ENCODE assay signal across 8 cellular contexts in the genomic region with DNA sequence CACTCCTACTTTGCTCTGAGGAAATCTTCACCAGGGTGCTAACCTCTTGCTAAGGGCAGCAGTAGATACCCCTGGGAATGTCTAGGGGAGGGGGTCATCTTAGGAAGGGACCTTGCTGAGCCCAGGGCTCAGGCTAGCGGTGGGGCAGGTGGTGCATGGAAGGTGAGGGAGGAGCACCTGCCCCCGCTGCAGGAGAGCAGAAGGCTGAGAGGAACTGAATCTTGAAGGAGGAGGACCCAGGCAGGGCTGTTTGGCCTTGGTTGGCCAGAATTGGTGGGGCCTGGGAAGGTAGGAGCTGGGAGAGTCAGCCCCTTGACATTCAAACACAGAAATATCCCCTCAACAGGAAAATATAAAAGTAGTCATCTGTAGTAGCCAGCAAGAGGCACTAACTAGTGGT. TPM values are rescaled to one million over a fixed set of nuclear protein-coding genes. Genes with fewer than 3 reads are reported as not detected.
DNase-seq lines count a peak whose midpoint lies in the region; ATAC-seq and TF ChIP-seq lines count a peak whose summit lies in the region.

No MANE protein-coding gene starts in this region.

- no peaks in the 10 kb centered on the region for H3K9me2 ChIP-seq in PC-9 (ENCODE audit: insufficient read depth)

- no TSS peak for BruUV-seq in PC-9 (replicated peaks; lab: Mats Ljungman, UMichigan)

- CTCF ChIA-PET in PC-9 (lab: Charles Lee), result no interaction called here
- CTCF ChIA-PET in naive thymus-derived CD4-positive, alpha-beta T cell (lab: Charles Lee), result interaction anchor here (0.8 to 6.2 kb wide), 2 partner anchors 13 to 55 kb away, joined by 3 to 29 read pairs; no protein-coding TSS in a partner anchor

- no peaks in the 10 kb centered on the region for H3K36me3 ChIP-seq in PC-9 (ENCODE audit: low read depth)
- H3K36me3 ChIP-seq in naive thymus-derived CD4-positive, alpha-beta T cell (ENCODE audit: control insufficient read depth in 2 of 3, insufficient read depth in 3 of 3, low read length in 3 of 3), result no peaks in the 10 kb centered on the region
- no peaks in the 10 kb centered on the region for H3K36me3 ChIP-seq in right atrium auricular region

- peak overlapping the region; percentile 94 for H3K27ac ChIP-seq in PC-9
- H3K27ac ChIP-seq in naive thymus-derived CD4-positive, alpha-beta T cell (ENCODE audit: low read depth, low read length), result no peak overlapping the region
- no peak overlapping the region for H3K27ac ChIP-seq in right atrium auricular region

- peak overlapping the region; percentile 43; the same call in 1 of the 2 replicates for H3K4me3 ChIP-seq in PC-9
- no peak overlapping the region for H3K4me3 ChIP-seq in naive thymus-derived CD4-positive, alpha-beta T cell (ENCODE audit: low read length)
- H3K4me3 ChIP-seq in right atrium auricular region, result no peak overlapping the region

- H3K9me3 Mint-ChIP-seq in naive thymus-derived CD4-positive, alpha-beta T cell, result no peaks in the 10 kb centered on the region

- no peaks in the 10 kb centered on the region for H3K27me3 Mint-ChIP-seq in naive thymus-derived CD4-positive, alpha-beta T cell

- peak overlapping the region; percentile 52 for H2AFZ ChIP-seq in PC-9

- H4K20me1 ChIP-seq in PC-9 (ENCODE audit: insufficient read depth), result no peaks in the 10 kb centered on the region

- peak overlapping the region in 5 of 9 donors; percentile 60 to 97 (median 86) for H3K27ac Mint-ChIP-seq in naive thymus-derived CD4-positive, alpha-beta T cell

- DNase-seq in GM13977 (ENCODE audit: low spot score) (peak; percentile 72), PC-9 (no peak), right atrium auricular region (ENCODE audit: low spot score) (no peak), GM19240 (ENCODE audit: insufficient read length, low spot score) (no peak)
- DNase-seq in naive thymus-derived CD4-positive, alpha-beta T cell, result no peak
- no peak for DNase-seq in stimulated activated CD8-positive, alpha-beta memory T cell treated with anti-CD3 and anti-CD28 coated beads, Interleukin-4, amount 100 ng/mL, for 48 hours
- DNase-seq in stimulated activated CD4-positive, alpha-beta T cell treated with anti-CD3 and anti-CD28 coated beads, Interleukin-4, amount 100 ng/mL, for 4 hours, result no peak

- POLR2A ChIA-PET in PC-9 (lab: Charles Lee; ENCODE audit: unreplicated experiment), result interaction anchor here (0.6 to 0.9 kb wide), 2 partner anchors 9 to 784 kb away, joined by 6 to 7 read pairs; no protein-coding TSS in a partner anchor
- POLR2A ChIA-PET in naive thymus-derived CD4-positive, alpha-beta T cell (lab: Charles Lee), result interaction anchor here (0.6 to 2.5 kb wide), 2 partner anchors 20 to 860 kb away, joined by 3 to 12 read pairs; a partner anchor contains a TSS

- intact Hi-C loops in PC-9 (cut with micrococcal nuclease; ENCODE audit: unreplicated experiment), result no loop called here
- intact Hi-C loops in naive thymus-derived CD4-positive, alpha-beta T cell (cut with micrococcal nuclease), result no loop called here

- H3K36me3 Mint-ChIP-seq in naive thymus-derived CD4-positive, alpha-beta T cell, result peaks cover 0 to 19% (median 0%) of the 10 kb centered on the region in 5 donors

- no peaks in the 10 kb centered on the region for H3K9me3 ChIP-seq in PC-9 (ENCODE audit: insufficient read depth, low read depth)
- no peaks in the 10 kb centered on the region for H3K9me3 ChIP-seq in naive thymus-derived CD4-positive, alpha-beta T cell (ENCODE audit: control insufficient read depth in 2 of 3, low read length in 3 of 3)
- no peaks in the 10 kb centered on the region for H3K9me3 ChIP-seq in right atrium auricular region

- H3K4me2 ChIP-seq in PC-9, result peak overlapping the region; percentile 76

- no peaks in the 10 kb centered on the region for H3K79me2 ChIP-seq in PC-9 (ENCODE audit: low read depth)

- peaks cover 20 to 69% (median 29%) of the 10 kb centered on the region in 7 donors for H3K4me1 Mint-ChIP-seq in naive thymus-derived CD4-positive, alpha-beta T cell

- H3K27me3 ChIP-seq in PC-9 (ENCODE audit: insufficient read depth, low read depth), result no peaks in the 10 kb centered on the region
- H3K27me3 ChIP-seq in naive thymus-derived CD4-positive, alpha-beta T cell (ENCODE audit: control insufficient read depth in 2 of 2, insufficient read depth in 2 of 2, low read length in 2 of 2), result no peaks in the 10 kb centered on the region
- no peaks in the 10 kb centered on the region for H3K27me3 ChIP-seq in right atrium auricular region

- H3K4me1 ChIP-seq in PC-9 (replicated peaks; ENCODE audit: insufficient read depth), result peaks cover 35% of the 10 kb centered on the region
- peaks cover 18 to 27% of the 10 kb centered on the region in 2 donors for H3K4me1 ChIP-seq in naive thymus-derived CD4-positive, alpha-beta T cell (ENCODE audit: control insufficient read depth in 2 of 2, insufficient read depth in 2 of 2, low read length in 2 of 2)
- H3K4me1 ChIP-seq in right atrium auricular region, result no peaks in the 10 kb centered on the region

- peaks cover 19% of the 10 kb centered on the region; the same call in 1 of the 2 replicates for H3F3A ChIP-seq in PC-9 (ENCODE audit: insufficient read depth, low read depth)

- ATAC-seq in GM21825 (IDR thresholded peaks at IDR 0.05; ENCODE audit: unreplicated experiment), result peak; percentile 23
- ATAC-seq in naive thymus-derived CD4-positive, alpha-beta T cell, result no peak

- TF ChIP-seq CTCF in GM13977 (IDR thresholded peaks at IDR 0.05; ENCODE audit: extremely low read depth, insufficient read depth, missing control alignments), result no peak
- TF ChIP-seq CTCF in PC-9 (conservative IDR thresholded peaks at IDR 0.05), result no peak
- no peak for TF ChIP-seq CTCF in right atrium auricular region (IDR thresholded peaks at IDR 0.05)

- in situ Hi-C loops in GM13977 (cut with MboI; ENCODE audit: low pct_unique_long_range_greater_than_20kb, low sequenced_read_pairs, unreplicated experiment), result no loop called here

- H3K4me3 Mint-ChIP-seq in naive thymus-derived CD4-positive, alpha-beta T cell, result peak overlapping the region in 6 of 10 donors; percentile 32 to 81 (median 49)

RNA-seq across cellular contexts. Expression of a gene that starts 7.0 kb away (rescaled TPM):
- total RNA-seq in PC-9 (2021) (12.5 and 13.1 TPM in 2 replicates), right atrium auricular region (not detected)
- not detected for total RNA-seq in naive thymus-derived CD4-positive, alpha-beta T cell
- polyA plus RNA-seq in naive thymus-derived CD4-positive, alpha-beta T cell, result not detected

RNA-seq across cellular contexts. Expression of a gene that starts 13.3 kb away (rescaled TPM):
- total RNA-seq in PC-9 (2021) (not detected in 2 replicates), right atrium auricular region (not detected)
- total RNA-seq in naive thymus-derived CD4-positive, alpha-beta T cell, result not detected
- polyA plus RNA-seq in naive thymus-derived CD4-positive, alpha-beta T cell, result not detected

RNA-seq across cellular contexts. Expression of a gene that starts 19.8 kb away (rescaled TPM):
- total RNA-seq in PC-9 (2021) (46.3 and 54.1 TPM in 2 replicates), right atrium auricular region (10 to 100 TPM; 23.8 to 57.7 TPM)
- 10 to 100 TPM in 4 of 5 experiments, 1 to 10 TPM in 1; 3.4 to 67.2 (median 19.3) TPM for total RNA-seq in naive thymus-derived CD4-positive, alpha-beta T cell
- 1 to 10 TPM; 2.0 to 6.4 TPM for polyA plus RNA-seq in naive thymus-derived CD4-positive, alpha-beta T cell

RNA-seq across cellular contexts. Expression of a gene that starts 21.5 kb away (rescaled TPM):
- total RNA-seq in PC-9 (2021), result 3.0 and 4.8 TPM in 2 replicates
- total RNA-seq in naive thymus-derived CD4-positive, alpha-beta T cell, result 1 to 10 TPM in 3 of 5 experiments, under 1 TPM in 2; 0.81 to 9.2 (median 1.1) TPM
- polyA plus RNA-seq in naive thymus-derived CD4-positive, alpha-beta T cell, result 1 to 10 TPM in 1 of 2 donors, under 1 TPM in 1; 0.76 to 1.1 TPM
- total RNA-seq in right atrium auricular region, result under 1 TPM in 1 of 2 donors, not detected in 1; 0.12 TPM

Comparison
In these comparisons a context has a peak if more than half of its experiments do, and no peak if none do; other contexts are left out.
1. RNA of a gene that starts 7.0 kb away (total RNA-seq): 12.5 to 13.1 TPM in PC-9; not detected in naive thymus-derived CD4-positive, alpha-beta T cell and not detected in right atrium auricular region; every median in the first group is over 10 times any median in the second.